Comparison of ENCODE assay signal across 1 cellular context in genomic region chr12:55847033-55847432, GRCh38.
TF ChIP-seq lines count a peak whose summit lies in the region.

No MANE protein-coding gene starts in this region.

TF ChIP-seq in GM23338, 12 proteins besides CTCF, POLR2A, EP300 and RAD21 (continued from another document):
- no peak for TF ChIP-seq ZNF462 (CRISPR knock-in tag; IDR thresholded peaks at IDR 0.05)
- no peak for TF ChIP-seq ETS1 (IDR thresholded peaks at IDR 0.05)
